ENCODE assay signal across 8 cellular contexts in the genomic region with DNA sequence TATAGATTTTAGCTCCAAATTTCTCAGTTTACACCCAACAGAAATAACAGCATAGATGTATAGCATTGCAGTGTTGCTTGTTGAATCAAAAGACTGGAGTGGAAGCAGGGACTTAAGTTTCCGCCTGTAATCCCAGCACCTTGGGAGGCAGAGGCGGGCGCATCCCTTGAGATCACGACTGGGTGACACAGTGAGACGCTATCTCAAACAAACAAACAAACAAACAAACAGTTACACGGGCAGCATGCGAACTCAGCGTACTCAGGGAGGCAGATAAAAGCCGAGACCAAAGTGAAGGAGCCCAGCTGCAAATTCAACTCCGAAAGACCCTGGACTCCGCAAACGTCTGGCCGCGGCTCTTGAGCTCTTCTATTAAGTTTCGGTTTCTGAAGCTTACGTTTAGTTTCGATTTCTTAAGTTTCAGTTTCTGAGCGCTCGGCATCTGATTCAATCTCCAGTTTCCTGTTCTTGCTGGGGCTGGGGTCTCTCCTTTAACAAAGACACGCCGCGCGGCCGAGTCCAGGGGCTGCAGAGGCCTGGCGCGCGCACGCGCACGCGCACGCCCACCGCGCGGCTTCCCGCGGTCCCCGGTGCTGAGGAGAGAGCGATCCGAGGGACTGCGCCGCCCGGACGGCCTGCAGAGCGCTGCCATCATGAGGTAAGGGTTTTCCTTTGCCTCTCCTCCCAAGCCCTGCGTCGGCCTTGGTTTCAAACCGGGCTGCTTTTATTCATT. TPM values are rescaled to one million over a fixed set of nuclear protein-coding genes. Genes with fewer than 3 reads are reported as not detected.
A peak's percentile ranks its signal among the peaks of the same experiment; 100 is the strongest.
DNase-seq lines count a peak whose midpoint lies in the region; ATAC-seq and TF ChIP-seq lines count a peak whose summit lies in the region.

Gene IFIT5 (plus strand): TSS at position 423 of the 733 bp plus-strand sequence. CDS start 231 bp downstream, at position 654.

- POLR2A ChIA-PET in SK-N-SH (lab: Yijun Ruan, JAX) = interaction anchor here (0.9 to 1.6 kb wide), 2 partner anchors 131 to 163 kb away, joined by 3 read pairs; partner anchors contain the start of gene LIPA

- H3F3A ChIP-seq in SK-N-SH (replicated peaks; ENCODE audit: insufficient read depth) = peaks cover 10% of the 10 kb centered on the region

- H3K4me1 ChIP-seq in DND-41 (ENCODE audit: insufficient read depth, low read length) = peaks cover 63% of the 10 kb centered on the region
- H3K4me1 ChIP-seq in KMS-11 (ENCODE audit: low read depth, poor library complexity, severe bottlenecking) = peaks cover 20% of the 10 kb centered on the region
- peaks cover 6 to 8% of the 10 kb centered on the region in 2 experiments; a peak in 3 of 4 replicates for H3K4me1 ChIP-seq in SK-N-SH (ENCODE audit: control insufficient read depth in 1 of 2, insufficient read depth in 2 of 2, low read depth in 1 of 2, low read length in 1 of 2)

- H3K9me3 Mint-ChIP-seq in activated naive CD4-positive, alpha-beta T cell treated with anti-CD3 and anti-CD28 coated beads, Interleukin-2, amount 50 U/mL, for 72 hours = peaks cover 7% of the 10 kb centered on the region in 2 donors

- CTCF ChIA-PET in SK-N-SH (lab: Yijun Ruan, JAX) = interaction anchor here (0.7 to 1.7 kb wide), 3 partner anchors 25 to 737 kb away, joined by 3 to 6 read pairs (median 3); no protein-coding TSS in a partner anchor

- DNase-seq in DND-41 (peak; percentile 85), SK-N-SH (peak; percentile 91), glomerular endothelial cell (ENCODE audit: extremely low read depth, low read depth, low spot score) (no peak), nucleus accumbens (lab: John Stamatoyannopoulos, UW) (peak in 53 of 56 donors; percentile 7 to 91 (median 68)), superior temporal gyrus (ENCODE audit: extremely low spot score) (peak; percentile 81)
- DNase-seq in activated naive CD4-positive, alpha-beta T cell treated with anti-CD3 and anti-CD28 coated beads, Interleukin-2, amount 50 U/mL, for 72 hours (ENCODE audit: low spot score in 2 of 2) = peak; percentile 61 to 79

- H3K79me2 ChIP-seq in DND-41 (ENCODE audit: insufficient read depth, low read length) (peaks cover 47% of the 10 kb centered on the region), KMS-11 (ENCODE audit: insufficient read depth, low read depth) (no peaks in the 10 kb centered on the region), SK-N-SH (ENCODE audit: insufficient read depth) (peaks cover 17% of the 10 kb centered on the region)

- H3K4me3 ChIP-seq in DND-41 (ENCODE audit: low read depth in 1 of 2, low read length in 2 of 2) = peak within 1 kb of the TSS; percentile 80 to 87
- peak within 1 kb of the TSS; percentile 18 for H3K4me3 ChIP-seq in KMS-11 (IDR thresholded peaks at IDR 0.05; ENCODE audit: insufficient read depth, low read depth, low read length)
- peak within 1 kb of the TSS; percentile 72 to 77 for H3K4me3 ChIP-seq in SK-N-SH (ENCODE audit: low read depth in 2 of 2, low read length in 1 of 2)

- H3K4me2 ChIP-seq in DND-41 (ENCODE audit: insufficient read depth, low read length) = peak within 1 kb of the TSS; percentile 94
- peak within 1 kb of the TSS; percentile 87 for H3K4me2 ChIP-seq in KMS-11
- peak within 1 kb of the TSS; percentile 77 for H3K4me2 ChIP-seq in SK-N-SH

- peak; percentile 79 for ATAC-seq in DND-41 (ENCODE audit: insufficient read depth, low read depth)
- peak; percentile 79 for ATAC-seq in GM21619 (IDR thresholded peaks at IDR 0.05; ENCODE audit: unreplicated experiment)
- peak; percentile 81 to 83 for ATAC-seq in activated naive CD4-positive, alpha-beta T cell treated with anti-CD3 and anti-CD28 coated beads, Interleukin-2, amount 50 U/mL, for 72 hours

- TF ChIP-seq CTCF in DND-41 (IDR thresholded peaks at IDR 0.05; ENCODE audit: borderline replicate concordance, extremely low read depth, low read length, poor library complexity, severe bottlenecking) (no peak), KMS-11 (conservative IDR thresholded peaks at IDR 0.05; ENCODE audit: low read depth, low read length) (no peak), SK-N-SH (IDR thresholded peaks at IDR 0.05) (no peak)

- no peaks in the 10 kb centered on the region for H3K9me2 ChIP-seq in SK-N-SH

- H3K27ac ChIP-seq in DND-41 (ENCODE audit: low read length) (peak within 1 kb of the TSS; percentile 92), KMS-11 (peak within 1 kb of the TSS; percentile 70), SK-N-SH (ENCODE audit: low read depth in 2 of 2, low read length in 1 of 2) (peak within 1 kb of the TSS; percentile 85 to 92)

- TF ChIP-seq EP300 in SK-N-SH (IDR thresholded peaks at IDR 0.05; ENCODE audit: borderline replicate concordance in 1 of 2, low read depth in 1 of 2, low read length in 1 of 2) = no peak

- H4K20me1 ChIP-seq in DND-41 (ENCODE audit: insufficient read depth, low read length) (peaks cover 3% of the 10 kb centered on the region; the same call in 1 of the 2 replicates), KMS-11 (ENCODE audit: insufficient read depth) (no peaks in the 10 kb centered on the region), SK-N-SH (ENCODE audit: insufficient read depth) (no peaks in the 10 kb centered on the region)

- 2% methylated on average over 48 of the region's 48 CpGs for WGBS in SK-N-SH (ENCODE audit: low lambda C conversion rate)

- no peaks in the 10 kb centered on the region for H3K27me3 ChIP-seq in DND-41 (ENCODE audit: insufficient read depth, low read length, poor library complexity)
- H3K27me3 ChIP-seq in KMS-11 (ENCODE audit: insufficient read depth, low read depth) = no peaks in the 10 kb centered on the region
- no peaks in the 10 kb centered on the region for H3K27me3 ChIP-seq in SK-N-SH (ENCODE audit: insufficient read depth)

- H3K27ac Mint-ChIP-seq in activated naive CD4-positive, alpha-beta T cell treated with anti-CD3 and anti-CD28 coated beads, Interleukin-2, amount 50 U/mL, for 72 hours = peak within 1 kb of the TSS; percentile 91 to 97

- H3K9me3 ChIP-seq in DND-41 (ENCODE audit: insufficient read depth, low read length, severe bottlenecking) (no peaks in the 10 kb centered on the region), SK-N-SH (no peaks in the 10 kb centered on the region)

- H2AFZ ChIP-seq in DND-41 (ENCODE audit: low read depth, low read length) (peak within 1 kb of the TSS; percentile 92), KMS-11 (ENCODE audit: low read depth) (peak within 1 kb of the TSS; percentile 74), SK-N-SH (ENCODE audit: low read depth) (peak within 1 kb of the TSS; percentile 99)

- H3K9ac ChIP-seq in DND-41 (ENCODE audit: low read depth, low read length) (peak within 1 kb of the TSS; percentile 91), KMS-11 (peak within 1 kb of the TSS; percentile 81), SK-N-SH (peak within 1 kb of the TSS; percentile 80)

- peak; percentile 29; the same call in 1 of the 2 replicates for TF ChIP-seq RAD21 in SK-N-SH (IDR thresholded peaks at IDR 0.05; ENCODE audit: low read length)

- peaks cover 12% of the 10 kb centered on the region for H3K36me3 ChIP-seq in DND-41 (ENCODE audit: insufficient read depth, low read length)
- no peaks in the 10 kb centered on the region for H3K36me3 ChIP-seq in KMS-11 (ENCODE audit: insufficient read depth)
- peaks cover 8 to 20% of the 10 kb centered on the region in 2 experiments for H3K36me3 ChIP-seq in SK-N-SH (replicated peaks in 1 of 2; ENCODE audit: control insufficient read depth in 1 of 2, insufficient read depth in 2 of 2, low read length in 1 of 2)

- H3K36me3 Mint-ChIP-seq in activated naive CD4-positive, alpha-beta T cell treated with anti-CD3 and anti-CD28 coated beads, Interleukin-2, amount 50 U/mL, for 72 hours = peaks cover 23% of the 10 kb centered on the region in 2 donors

TF ChIP-seq in SK-N-SH, 30 proteins besides CTCF, POLR2A, EP300 and RAD21 (continues in another document):
- TF ChIP-seq, protein P1, sequence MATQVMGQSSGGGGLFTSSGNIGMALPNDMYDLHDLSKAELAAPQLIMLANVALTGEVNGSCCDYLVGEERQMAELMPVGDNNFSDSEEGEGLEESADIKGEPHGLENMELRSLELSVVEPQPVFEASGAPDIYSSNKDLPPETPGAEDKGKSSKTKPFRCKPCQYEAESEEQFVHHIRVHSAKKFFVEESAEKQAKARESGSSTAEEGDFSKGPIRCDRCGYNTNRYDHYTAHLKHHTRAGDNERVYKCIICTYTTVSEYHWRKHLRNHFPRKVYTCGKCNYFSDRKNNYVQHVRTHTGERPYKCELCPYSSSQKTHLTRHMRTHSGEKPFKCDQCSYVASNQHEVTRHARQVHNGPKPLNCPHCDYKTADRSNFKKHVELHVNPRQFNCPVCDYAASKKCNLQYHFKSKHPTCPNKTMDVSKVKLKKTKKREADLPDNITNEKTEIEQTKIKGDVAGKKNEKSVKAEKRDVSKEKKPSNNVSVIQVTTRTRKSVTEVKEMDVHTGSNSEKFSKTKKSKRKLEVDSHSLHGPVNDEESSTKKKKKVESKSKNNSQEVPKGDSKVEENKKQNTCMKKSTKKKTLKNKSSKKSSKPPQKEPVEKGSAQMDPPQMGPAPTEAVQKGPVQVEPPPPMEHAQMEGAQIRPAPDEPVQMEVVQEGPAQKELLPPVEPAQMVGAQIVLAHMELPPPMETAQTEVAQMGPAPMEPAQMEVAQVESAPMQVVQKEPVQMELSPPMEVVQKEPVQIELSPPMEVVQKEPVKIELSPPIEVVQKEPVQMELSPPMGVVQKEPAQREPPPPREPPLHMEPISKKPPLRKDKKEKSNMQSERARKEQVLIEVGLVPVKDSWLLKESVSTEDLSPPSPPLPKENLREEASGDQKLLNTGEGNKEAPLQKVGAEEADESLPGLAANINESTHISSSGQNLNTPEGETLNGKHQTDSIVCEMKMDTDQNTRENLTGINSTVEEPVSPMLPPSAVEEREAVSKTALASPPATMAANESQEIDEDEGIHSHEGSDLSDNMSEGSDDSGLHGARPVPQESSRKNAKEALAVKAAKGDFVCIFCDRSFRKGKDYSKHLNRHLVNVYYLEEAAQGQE (IDR thresholded peaks at IDR 0.05; ENCODE audit: low read depth, low read length) = no peak
- no peak for TF ChIP-seq TAF1 (IDR thresholded peaks at IDR 0.05; ENCODE audit: borderline replicate concordance, low read depth, low read length)
- TF ChIP-seq RXRA (IDR thresholded peaks at IDR 0.05; ENCODE audit: borderline replicate concordance, low read depth) = no peak
- no peak for TF ChIP-seq TCF12 (IDR thresholded peaks at IDR 0.05)
- no peak for TF ChIP-seq FOXJ3 (CRISPR knock-in tag; IDR thresholded peaks at IDR 0.05)
- TF ChIP-seq GATA2 (CRISPR knock-in tag; IDR thresholded peaks at IDR 0.05) = no peak
- no peak for TF ChIP-seq ELF1 (IDR thresholded peaks at IDR 0.05)
- TF ChIP-seq SMC3 (IDR thresholded peaks at IDR 0.05; ENCODE audit: low read depth, low read length) = 0 out of 2 replicates have a peak, but pooled peaks have one; percentile 9
- TF ChIP-seq EZH2phosphoT487 (IDR thresholded peaks at IDR 0.05; ENCODE audit: borderline replicate concordance, low read depth) = no peak

RNA-seq across cellular contexts. Expression of gene IFIT5, which starts in this region (rescaled TPM):
- polyA plus RNA-seq in SK-N-SH (2012; rRNA removed) = 2.7 and 3.6 TPM in 2 replicates
- 4.6 and 4.8 TPM in 2 replicates for polyA plus RNA-seq in SK-N-SH (2012; cell fraction: cytosol; rRNA removed)
- 1.2 and 2.3 TPM in 2 replicates for polyA plus RNA-seq in SK-N-SH (2012; cell fraction: nucleus; rRNA removed)
- total RNA-seq in activated naive CD4-positive, alpha-beta T cell treated with anti-CD3 and anti-CD28 coated beads, Interleukin-2, amount 50 U/mL, for 72 hours = 10 to 100 TPM in 1 of 2 donors, 1 to 10 TPM in 1; 3.1 to 10.9 TPM
- 14.3 and 22.5 TPM in 2 replicates for total RNA-seq in glomerular endothelial cell

Comparison
In these comparisons a context has a peak if more than half of its experiments do, and no peak if none do; other contexts are left out.
1. H3K4me3 ChIP-seq: peak in every context shown above with its lines; median percentile 84 in DND-41; 74 in SK-N-SH; 18 in KMS-11.